Comparison of ENCODE assay signal across 21 cellular contexts in genomic region chr12:105141320-105141918, GRCh38.
"Had no signal": no experiment of that assay in that cellular context is flagged by ENCODE, and none has a peak within 500 bp of the region (broad histone marks: within the 10 kb centered on the region; RNA-seq: fewer than 3 reads in every experiment).

No MANE protein-coding gene starts in this region.

- DNase-seq: activated CD4-positive, alpha-beta T cell treated with anti-CD3 and anti-CD28 coated beads, Interleukin-2, amount 50 U/mL, for 48 hours; activated CD8-positive, alpha-beta memory T cell treated with anti-CD3 and anti-CD28 coated beads, Interleukin-2, amount 50 U/mL, for 48 hours; activated naive CD4-positive, alpha-beta T cell treated with Interleukin-2 at 50 U/mL for 16 hours; activated naive CD8-positive, alpha-beta T cell treated with anti-CD3 and anti-CD28 coated beads for 36 hours; activated T-cell treated with anti-CD3 and anti-CD28 coated beads, Interleukin-2, amount 50 U/mL, for 4 hours; cortex of kidney; heart left ventricle; islet precursor cell; left cardiac atrium; nucleus accumbens; posterior cingulate gyrus; sigmoid colon; stimulated activated CD4-positive, alpha-beta T cell treated with anti-CD3 and anti-CD28 coated beads, Interleukin-15, amount 100 ng/mL, for 24 hours; stomach; testis; trophoblast cell had no signal

- H3K4me1 ChIP-seq: sigmoid colon, testis, vagina had no signal

- H3K27ac ChIP-seq: heart left ventricle, sigmoid colon, stomach, testis, vagina had no signal

- H3K4me2 ChIP-seq: smooth muscle cell had no signal

- H3K4me3 ChIP-seq: heart left ventricle, sigmoid colon, smooth muscle cell, stomach, testis, vagina had no signal

- H3K9me3 ChIP-seq: heart left ventricle, sigmoid colon, stomach, testis, vagina had no signal

- FAIRE-seq: bronchial epithelial cell, endometrium had no signal

- ATAC-seq: activated T-cell treated with anti-CD3 and anti-CD28 coated beads, Interleukin-2, amount 50 U/mL, for 4 hours; heart left ventricle; left cardiac atrium; stimulated activated memory B cell treated with anti-CD40 and anti-IgM and Interleukin-4, amounts not matched to agents 10 μg/mL and 1 μg/mL and 100 μg/mL, for 72 hours had no signal
